ENCODE assay signal across 1 cellular context in genomic region chr18:55064073-55064472, GRCh38.
TF ChIP-seq lines count a peak whose summit lies in the region.

No MANE protein-coding gene starts in this region.

TF ChIP-seq in SK-N-SH treated with all-trans-retinoic acid at 6 μM for 48 hours, 23 proteins besides CTCF, POLR2A, EP300 and RAD21 (continued from another document):
- TF ChIP-seq, protein P1, sequence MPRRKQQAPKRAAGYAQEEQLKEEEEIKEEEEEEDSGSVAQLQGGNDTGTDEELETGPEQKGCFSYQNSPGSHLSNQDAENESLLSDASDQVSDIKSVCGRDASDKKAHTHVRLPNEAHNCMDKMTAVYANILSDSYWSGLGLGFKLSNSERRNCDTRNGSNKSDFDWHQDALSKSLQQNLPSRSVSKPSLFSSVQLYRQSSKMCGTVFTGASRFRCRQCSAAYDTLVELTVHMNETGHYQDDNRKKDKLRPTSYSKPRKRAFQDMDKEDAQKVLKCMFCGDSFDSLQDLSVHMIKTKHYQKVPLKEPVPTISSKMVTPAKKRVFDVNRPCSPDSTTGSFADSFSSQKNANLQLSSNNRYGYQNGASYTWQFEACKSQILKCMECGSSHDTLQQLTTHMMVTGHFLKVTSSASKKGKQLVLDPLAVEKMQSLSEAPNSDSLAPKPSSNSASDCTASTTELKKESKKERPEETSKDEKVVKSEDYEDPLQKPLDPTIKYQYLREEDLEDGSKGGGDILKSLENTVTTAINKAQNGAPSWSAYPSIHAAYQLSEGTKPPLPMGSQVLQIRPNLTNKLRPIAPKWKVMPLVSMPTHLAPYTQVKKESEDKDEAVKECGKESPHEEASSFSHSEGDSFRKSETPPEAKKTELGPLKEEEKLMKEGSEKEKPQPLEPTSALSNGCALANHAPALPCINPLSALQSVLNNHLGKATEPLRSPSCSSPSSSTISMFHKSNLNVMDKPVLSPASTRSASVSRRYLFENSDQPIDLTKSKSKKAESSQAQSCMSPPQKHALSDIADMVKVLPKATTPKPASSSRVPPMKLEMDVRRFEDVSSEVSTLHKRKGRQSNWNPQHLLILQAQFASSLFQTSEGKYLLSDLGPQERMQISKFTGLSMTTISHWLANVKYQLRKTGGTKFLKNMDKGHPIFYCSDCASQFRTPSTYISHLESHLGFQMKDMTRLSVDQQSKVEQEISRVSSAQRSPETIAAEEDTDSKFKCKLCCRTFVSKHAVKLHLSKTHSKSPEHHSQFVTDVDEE (CRISPR knock-in tag; IDR thresholded peaks at IDR 0.05), result no peak
- TF ChIP-seq PPARA (CRISPR knock-in tag; IDR thresholded peaks at IDR 0.05; ENCODE audit: borderline replicate concordance), result no peak
- TF ChIP-seq CSRNP3 (CRISPR knock-in tag; IDR thresholded peaks at IDR 0.05), result no peak
- no peak for TF ChIP-seq SNAI2 (CRISPR knock-in tag; IDR thresholded peaks at IDR 0.05)
- TF ChIP-seq ZFP30 (CRISPR knock-in tag; IDR thresholded peaks at IDR 0.05), result no peak
- TF ChIP-seq ESRRG (CRISPR knock-in tag; IDR thresholded peaks at IDR 0.05), result no peak
- TF ChIP-seq POU6F1 (CRISPR knock-in tag; IDR thresholded peaks at IDR 0.05; ENCODE audit: borderline replicate concordance, low read depth), result no peak
- no peak for TF ChIP-seq TOX (CRISPR knock-in tag; IDR thresholded peaks at IDR 0.05; ENCODE audit: borderline replicate concordance)
- TF ChIP-seq ZNF70 (CRISPR knock-in tag; IDR thresholded peaks at IDR 0.05), result no peak
